Comparison of ENCODE assay signal across 1 cellular context in the genomic region with DNA sequence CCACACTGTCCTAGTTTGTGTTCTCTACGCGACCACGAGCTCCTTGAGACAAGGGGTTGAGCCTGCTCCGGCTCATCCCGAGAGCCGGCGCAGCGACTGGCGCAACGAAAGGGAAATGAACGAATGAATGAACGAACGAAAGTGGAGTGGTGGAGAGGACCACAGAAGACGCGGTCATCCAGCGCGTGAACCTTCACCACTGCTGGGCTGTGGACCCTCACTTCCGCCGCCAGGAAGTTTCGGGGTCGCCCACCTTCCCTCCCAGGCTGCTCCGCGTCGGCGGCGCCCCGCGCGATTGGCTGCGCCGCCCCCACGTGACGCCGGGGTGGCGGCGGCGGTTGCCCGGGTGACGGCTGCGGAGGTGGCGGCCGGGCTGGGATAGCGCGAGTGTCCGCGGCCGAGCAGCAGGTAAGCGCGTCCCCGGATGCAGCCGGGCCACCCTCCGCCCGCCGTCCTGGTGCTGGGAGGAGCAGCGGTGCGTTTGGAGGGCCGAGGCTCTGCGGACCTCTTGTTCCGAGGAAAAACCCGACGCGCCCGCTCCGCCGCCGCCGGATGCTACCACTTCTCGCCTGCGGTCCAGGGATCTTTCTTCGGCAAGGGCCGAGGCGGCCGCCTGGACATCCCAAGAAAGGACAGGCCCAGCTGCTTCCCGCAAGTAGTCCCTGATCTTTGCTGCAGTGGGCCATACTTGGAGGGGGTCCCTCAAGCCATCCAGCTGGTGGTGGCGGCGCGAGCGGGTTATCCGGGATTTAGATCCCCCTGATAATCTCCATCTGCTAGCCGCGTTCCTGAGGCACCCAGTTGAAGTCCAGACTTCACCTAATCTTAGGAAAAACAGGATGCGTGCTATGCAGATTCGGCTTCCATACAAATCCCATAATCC.
TF ChIP-seq lines count a peak whose summit lies in the region.

A gene with protein sequence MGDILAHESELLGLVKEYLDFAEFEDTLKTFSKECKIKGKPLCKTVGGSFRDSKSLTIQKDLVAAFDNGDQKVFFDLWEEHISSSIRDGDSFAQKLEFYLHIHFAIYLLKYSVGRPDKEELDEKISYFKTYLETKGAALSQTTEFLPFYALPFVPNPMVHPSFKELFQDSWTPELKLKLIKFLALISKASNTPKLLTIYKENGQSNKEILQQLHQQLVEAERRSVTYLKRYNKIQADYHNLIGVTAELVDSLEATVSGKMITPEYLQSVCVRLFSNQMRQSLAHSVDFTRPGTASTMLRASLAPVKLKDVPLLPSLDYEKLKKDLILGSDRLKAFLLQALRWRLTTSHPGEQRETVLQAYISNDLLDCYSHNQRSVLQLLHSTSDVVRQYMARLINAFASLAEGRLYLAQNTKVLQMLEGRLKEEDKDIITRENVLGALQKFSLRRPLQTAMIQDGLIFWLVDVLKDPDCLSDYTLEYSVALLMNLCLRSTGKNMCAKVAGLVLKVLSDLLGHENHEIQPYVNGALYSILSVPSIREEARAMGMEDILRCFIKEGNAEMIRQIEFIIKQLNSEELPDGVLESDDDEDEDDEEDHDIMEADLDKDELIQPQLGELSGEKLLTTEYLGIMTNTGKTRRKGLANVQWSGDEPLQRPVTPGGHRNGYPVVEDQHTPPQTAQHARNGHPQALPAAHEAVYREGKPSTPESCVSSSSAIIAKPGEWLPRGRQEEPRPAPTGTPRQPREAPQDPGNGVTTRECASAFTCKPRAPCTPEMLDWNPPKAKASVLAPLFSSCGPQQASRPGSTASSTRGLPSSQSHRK (plus strand): TSS at position 341 of the 883 bp plus-strand sequence. CDS start 7,608 bp downstream, outside the sequence.

TF ChIP-seq in HepG2, 621 proteins besides CTCF, POLR2A, EP300 and RAD21 (continued from another document and continues in another):
- TF ChIP-seq RNF2 (conservative IDR thresholded peaks at IDR 0.05; ENCODE audit: low read depth) = peak; percentile 47; the same call in 1 of the 2 replicates
- peak; percentile 80 for TF ChIP-seq ELF1 (CRISPR knock-in tag; IDR thresholded peaks at IDR 0.05)
- peak; percentile 92 for TF ChIP-seq ZNF772 (CRISPR knock-in tag; IDR thresholded peaks at IDR 0.05)
- TF ChIP-seq MAFK (conservative IDR thresholded peaks at IDR 0.05 in 1 of 2, IDR thresholded peaks at IDR 0.05 in 1 of 2; ENCODE audit: low read length in 2 of 2) = no peak
- TF ChIP-seq MZF1 (CRISPR knock-in tag; IDR thresholded peaks at IDR 0.05; ENCODE audit: borderline replicate concordance) = no peak
- peak; percentile 19; the same call in 1 of the 2 replicates for TF ChIP-seq ZNF792 (CRISPR knock-in tag; IDR thresholded peaks at IDR 0.05)
- no peak for TF ChIP-seq ZNF883 (CRISPR knock-in tag; IDR thresholded peaks at IDR 0.05; ENCODE audit: not compliant biosample characterization)
- TF ChIP-seq, protein P1, sequence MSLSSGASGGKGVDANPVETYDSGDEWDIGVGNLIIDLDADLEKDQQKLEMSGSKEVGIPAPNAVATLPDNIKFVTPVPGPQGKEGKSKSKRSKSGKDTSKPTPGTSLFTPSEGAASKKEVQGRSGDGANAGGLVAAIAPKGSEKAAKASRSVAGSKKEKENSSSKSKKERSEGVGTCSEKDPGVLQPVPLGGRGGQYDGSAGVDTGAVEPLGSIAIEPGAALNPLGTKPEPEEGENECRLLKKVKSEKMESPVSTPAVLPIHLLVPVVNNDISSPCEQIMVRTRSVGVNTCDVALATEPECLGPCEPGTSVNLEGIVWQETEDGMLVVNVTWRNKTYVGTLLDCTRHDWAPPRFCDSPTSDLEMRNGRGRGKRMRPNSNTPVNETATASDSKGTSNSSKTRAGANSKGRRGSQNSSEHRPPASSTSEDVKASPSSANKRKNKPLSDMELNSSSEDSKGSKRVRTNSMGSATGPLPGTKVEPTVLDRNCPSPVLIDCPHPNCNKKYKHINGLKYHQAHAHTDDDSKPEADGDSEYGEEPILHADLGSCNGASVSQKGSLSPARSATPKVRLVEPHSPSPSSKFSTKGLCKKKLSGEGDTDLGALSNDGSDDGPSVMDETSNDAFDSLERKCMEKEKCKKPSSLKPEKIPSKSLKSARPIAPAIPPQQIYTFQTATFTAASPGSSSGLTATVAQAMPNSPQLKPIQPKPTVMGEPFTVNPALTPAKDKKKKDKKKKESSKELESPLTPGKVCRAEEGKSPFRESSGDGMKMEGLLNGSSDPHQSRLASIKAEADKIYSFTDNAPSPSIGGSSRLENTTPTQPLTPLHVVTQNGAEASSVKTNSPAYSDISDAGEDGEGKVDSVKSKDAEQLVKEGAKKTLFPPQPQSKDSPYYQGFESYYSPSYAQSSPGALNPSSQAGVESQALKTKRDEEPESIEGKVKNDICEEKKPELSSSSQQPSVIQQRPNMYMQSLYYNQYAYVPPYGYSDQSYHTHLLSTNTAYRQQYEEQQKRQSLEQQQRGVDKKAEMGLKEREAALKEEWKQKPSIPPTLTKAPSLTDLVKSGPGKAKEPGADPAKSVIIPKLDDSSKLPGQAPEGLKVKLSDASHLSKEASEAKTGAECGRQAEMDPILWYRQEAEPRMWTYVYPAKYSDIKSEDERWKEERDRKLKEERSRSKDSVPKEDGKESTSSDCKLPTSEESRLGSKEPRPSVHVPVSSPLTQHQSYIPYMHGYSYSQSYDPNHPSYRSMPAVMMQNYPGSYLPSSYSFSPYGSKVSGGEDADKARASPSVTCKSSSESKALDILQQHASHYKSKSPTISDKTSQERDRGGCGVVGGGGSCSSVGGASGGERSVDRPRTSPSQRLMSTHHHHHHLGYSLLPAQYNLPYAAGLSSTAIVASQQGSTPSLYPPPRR (CRISPR knock-in tag; IDR thresholded peaks at IDR 0.05; ENCODE audit: borderline replicate concordance) = no peak
- TF ChIP-seq, protein P2, sequence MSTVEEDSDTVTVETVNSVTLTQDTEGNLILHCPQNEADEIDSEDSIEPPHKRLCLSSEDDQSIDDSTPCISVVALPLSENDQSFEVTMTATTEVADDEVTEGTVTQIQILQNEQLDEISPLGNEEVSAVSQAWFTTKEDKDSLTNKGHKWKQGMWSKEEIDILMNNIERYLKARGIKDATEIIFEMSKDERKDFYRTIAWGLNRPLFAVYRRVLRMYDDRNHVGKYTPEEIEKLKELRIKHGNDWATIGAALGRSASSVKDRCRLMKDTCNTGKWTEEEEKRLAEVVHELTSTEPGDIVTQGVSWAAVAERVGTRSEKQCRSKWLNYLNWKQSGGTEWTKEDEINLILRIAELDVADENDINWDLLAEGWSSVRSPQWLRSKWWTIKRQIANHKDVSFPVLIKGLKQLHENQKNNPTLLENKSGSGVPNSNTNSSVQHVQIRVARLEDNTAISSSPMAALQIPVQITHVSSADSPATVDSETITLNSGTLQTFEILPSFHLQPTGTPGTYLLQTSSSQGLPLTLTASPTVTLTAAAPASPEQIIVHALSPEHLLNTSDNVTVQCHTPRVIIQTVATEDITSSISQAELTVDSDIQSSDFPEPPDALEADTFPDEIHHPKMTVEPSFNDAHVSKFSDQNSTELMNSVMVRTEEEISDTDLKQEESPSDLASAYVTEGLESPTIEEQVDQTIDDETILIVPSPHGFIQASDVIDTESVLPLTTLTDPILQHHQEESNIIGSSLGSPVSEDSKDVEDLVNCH (CRISPR knock-in tag; IDR thresholded peaks at IDR 0.05) = 0 out of 2 replicates have a peak, but pooled peaks have one; percentile 68
- TF ChIP-seq DNMT3B (CRISPR knock-in tag; conservative IDR thresholded peaks at IDR 0.05) = no peak
- no peak for TF ChIP-seq SOX13 (IDR thresholded peaks at IDR 0.05)
- peak in 1 of 2 experiments; percentile 14; a peak in 1 of 4 replicates for TF ChIP-seq SOX13 (CRISPR knock-in tag; conservative IDR thresholded peaks at IDR 0.05 in 1 of 2, IDR thresholded peaks at IDR 0.05 in 1 of 2)
- peak; percentile 44; the same call in 1 of the 2 replicates for TF ChIP-seq ESRRA (CRISPR knock-in tag; IDR thresholded peaks at IDR 0.05; ENCODE audit: low read depth)
- TF ChIP-seq PHB2 (IDR thresholded peaks at IDR 0.05; ENCODE audit: partially characterized antibody) = no peak
- peak; percentile 90; the same call in 1 of the 2 replicates for TF ChIP-seq EED (CRISPR knock-in tag; IDR thresholded peaks at IDR 0.05)
- no peak for TF ChIP-seq SNAPC2 (CRISPR knock-in tag; IDR thresholded peaks at IDR 0.05)
- peak; percentile 90 for TF ChIP-seq IRF2 (CRISPR knock-in tag; IDR thresholded peaks at IDR 0.05)
- TF ChIP-seq CEBPB (IDR thresholded peaks at IDR 0.05; ENCODE audit: borderline replicate concordance, low read depth, low read length) = no peak
- peak; percentile 35; the same call in 1 of the 2 replicates for TF ChIP-seq KLF11 (CRISPR knock-in tag; IDR thresholded peaks at IDR 0.05)
- TF ChIP-seq GTF2F1 (IDR thresholded peaks at IDR 0.05; ENCODE audit: low read length) = no peak
- no peak for TF ChIP-seq ZNF841 (CRISPR knock-in tag; IDR thresholded peaks at IDR 0.05; ENCODE audit: borderline replicate concordance)
- TF ChIP-seq, protein P3, sequence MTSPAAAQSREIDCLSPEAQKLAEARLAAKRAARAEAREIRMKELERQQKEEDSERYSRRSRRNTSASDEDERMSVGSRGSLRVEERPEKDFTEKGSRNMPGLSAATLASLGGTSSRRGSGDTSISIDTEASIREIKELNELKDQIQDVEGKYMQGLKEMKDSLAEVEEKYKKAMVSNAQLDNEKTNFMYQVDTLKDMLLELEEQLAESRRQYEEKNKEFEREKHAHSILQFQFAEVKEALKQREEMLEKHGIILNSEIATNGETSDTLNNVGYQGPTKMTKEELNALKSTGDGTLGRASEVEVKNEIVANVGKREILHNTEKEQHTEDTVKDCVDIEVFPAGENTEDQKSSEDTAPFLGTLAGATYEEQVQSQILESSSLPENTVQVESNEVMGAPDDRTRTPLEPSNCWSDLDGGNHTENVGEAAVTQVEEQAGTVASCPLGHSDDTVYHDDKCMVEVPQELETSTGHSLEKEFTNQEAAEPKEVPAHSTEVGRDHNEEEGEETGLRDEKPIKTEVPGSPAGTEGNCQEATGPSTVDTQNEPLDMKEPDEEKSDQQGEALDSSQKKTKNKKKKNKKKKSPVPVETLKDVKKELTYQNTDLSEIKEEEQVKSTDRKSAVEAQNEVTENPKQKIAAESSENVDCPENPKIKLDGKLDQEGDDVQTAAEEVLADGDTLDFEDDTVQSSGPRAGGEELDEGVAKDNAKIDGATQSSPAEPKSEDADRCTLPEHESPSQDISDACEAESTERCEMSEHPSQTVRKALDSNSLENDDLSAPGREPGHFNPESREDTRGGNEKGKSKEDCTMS (CRISPR knock-in tag; conservative IDR thresholded peaks at IDR 0.05) = no peak
- no peak for TF ChIP-seq MED13 (CRISPR knock-in tag; IDR thresholded peaks at IDR 0.05)
- TF ChIP-seq, protein P4, sequence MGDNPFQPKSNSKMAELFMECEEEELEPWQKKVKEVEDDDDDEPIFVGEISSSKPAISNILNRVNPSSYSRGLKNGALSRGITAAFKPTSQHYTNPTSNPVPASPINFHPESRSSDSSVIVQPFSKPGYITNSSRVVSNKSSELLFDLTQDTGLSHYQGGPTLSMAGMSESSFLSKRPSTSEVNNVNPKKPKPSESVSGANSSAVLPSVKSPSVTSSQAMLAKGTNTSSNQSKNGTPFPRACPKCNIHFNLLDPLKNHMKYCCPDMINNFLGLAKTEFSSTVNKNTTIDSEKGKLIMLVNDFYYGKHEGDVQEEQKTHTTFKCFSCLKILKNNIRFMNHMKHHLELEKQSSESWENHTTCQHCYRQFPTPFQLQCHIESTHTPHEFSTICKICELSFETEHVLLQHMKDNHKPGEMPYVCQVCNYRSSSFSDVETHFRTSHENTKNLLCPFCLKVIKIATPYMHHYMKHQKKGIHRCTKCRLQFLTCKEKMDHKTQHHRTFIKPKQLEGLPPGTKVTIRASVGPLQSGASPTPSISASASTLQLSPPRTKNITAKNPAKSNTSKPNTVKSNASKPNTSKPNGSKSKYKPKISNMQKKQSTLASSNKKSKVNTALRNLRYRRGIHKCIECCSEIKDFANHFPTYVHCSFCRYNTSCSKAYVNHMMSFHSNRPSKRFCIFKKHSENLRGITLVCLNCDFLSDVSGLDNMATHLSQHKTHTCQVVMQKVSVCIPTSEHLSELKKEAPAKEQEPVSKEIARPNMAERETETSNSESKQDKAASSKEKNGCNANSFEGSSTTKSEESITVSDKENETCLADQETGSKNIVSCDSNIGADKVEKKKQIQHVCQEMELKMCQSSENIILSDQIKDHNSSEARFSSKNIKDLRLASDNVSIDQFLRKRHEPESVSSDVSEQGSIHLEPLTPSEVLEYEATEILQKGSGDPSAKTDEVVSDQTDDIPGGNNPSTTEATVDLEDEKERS (CRISPR knock-in tag; IDR thresholded peaks at IDR 0.05) = no peak
- TF ChIP-seq AGO1 (IDR thresholded peaks at IDR 0.05; ENCODE audit: low read depth, low read length, poor library complexity, severe bottlenecking) = peak; percentile 22
- no peak for TF ChIP-seq SOX6 (IDR thresholded peaks at IDR 0.05)
- TF ChIP-seq SOX6 (CRISPR knock-in tag; IDR thresholded peaks at IDR 0.05) = peak; percentile 42
- no peak for TF ChIP-seq FOXP1 (IDR thresholded peaks at IDR 0.05)
- TF ChIP-seq FOXP1 (CRISPR knock-in tag; IDR thresholded peaks at IDR 0.05) = no peak
- no peak for TF ChIP-seq TEAD2 (CRISPR knock-in tag; IDR thresholded peaks at IDR 0.05)
- peak; percentile 59 for TF ChIP-seq KMT2B (CRISPR knock-in tag; IDR thresholded peaks at IDR 0.05)
- TF ChIP-seq ZNF484 (CRISPR knock-in tag; IDR thresholded peaks at IDR 0.05; ENCODE audit: borderline replicate concordance, low read depth) = no peak
- TF ChIP-seq HOXD1 (CRISPR knock-in tag; IDR thresholded peaks at IDR 0.05) = peak; percentile 83
- no peak for TF ChIP-seq GFI1 (CRISPR knock-in tag; IDR thresholded peaks at IDR 0.05; ENCODE audit: borderline replicate concordance)
- 0 out of 2 replicates have a peak, but pooled peaks have one; percentile 77 for TF ChIP-seq WIZ (CRISPR knock-in tag; IDR thresholded peaks at IDR 0.05)
- TF ChIP-seq, protein P5, sequence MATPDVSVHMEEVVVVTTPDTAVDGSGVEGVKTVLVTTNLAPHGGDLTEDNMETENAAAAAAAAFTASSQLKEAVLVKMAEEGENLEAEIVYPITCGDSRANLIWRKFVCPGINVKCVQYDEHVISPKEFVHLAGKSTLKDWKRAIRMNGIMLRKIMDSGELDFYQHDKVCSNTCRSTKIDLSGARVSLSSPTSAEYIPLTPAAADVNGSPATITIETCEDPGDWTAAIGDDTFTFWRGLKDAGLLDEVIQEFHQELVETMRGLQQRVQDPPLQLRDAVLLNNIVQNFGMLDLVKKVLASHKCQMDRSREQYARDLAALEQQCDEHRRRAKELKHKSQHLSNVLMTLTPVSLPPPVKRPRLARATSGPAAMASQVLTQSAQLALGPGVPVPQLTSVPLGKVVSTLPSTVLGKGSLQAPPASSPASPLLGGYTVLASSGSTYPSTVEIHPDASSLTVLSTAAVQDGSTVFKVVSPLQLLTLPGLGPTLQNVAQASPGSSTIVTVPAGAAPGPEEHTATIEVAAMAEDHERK (CRISPR knock-in tag; IDR thresholded peaks at IDR 0.05; ENCODE audit: low read depth) = no peak
- TF ChIP-seq CHCHD3 (CRISPR knock-in tag; IDR thresholded peaks at IDR 0.05) = no peak
